Comparison of ENCODE assay signal across 11 cellular contexts in the genomic region with DNA sequence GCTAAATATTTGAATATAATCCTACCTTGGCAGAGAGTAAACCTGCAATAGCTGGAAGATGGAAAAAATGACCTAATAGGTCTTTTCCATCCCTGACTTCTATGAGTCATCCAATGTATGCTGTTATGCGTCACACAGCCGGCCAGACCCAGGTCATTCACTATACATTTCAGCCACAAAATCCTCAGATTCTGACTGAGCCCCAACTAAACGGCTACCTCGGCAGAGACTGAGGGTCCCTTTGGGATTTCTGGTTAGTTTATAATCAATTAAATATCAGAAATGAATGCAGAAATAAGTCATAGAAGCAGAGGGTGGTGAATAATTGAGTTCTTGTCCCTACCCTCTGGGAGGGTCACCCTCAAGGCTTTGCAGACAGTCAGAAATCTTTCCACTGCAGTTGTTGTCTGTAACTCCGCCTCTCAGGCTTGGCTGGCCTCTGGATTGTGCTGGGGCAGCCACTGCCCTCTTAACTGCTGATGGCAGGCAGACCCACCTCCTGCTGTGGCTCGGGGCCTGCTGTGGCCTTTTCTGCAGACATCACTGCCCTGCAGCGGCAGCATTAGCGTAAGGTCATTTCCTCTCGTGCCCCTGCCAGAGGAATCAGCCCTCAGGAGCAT.
DNase-seq lines count a peak whose midpoint lies in the region; ATAC-seq, FAIRE-seq and TF ChIP-seq lines count a peak whose summit lies in the region.
"Had no signal": no experiment of that assay in that cellular context is flagged by ENCODE, and none has a peak within 500 bp of the region (broad histone marks: within the 10 kb centered on the region; RNA-seq: fewer than 3 reads in every experiment).

No MANE protein-coding gene starts in this region.

- TF ChIP-seq RAD21 in K562 (CRISPR knock-in tag; conservative IDR thresholded peaks at IDR 0.05 in 1 of 2, IDR thresholded peaks at IDR 0.05 in 1 of 2) = no peak

- H3K27ac ChIP-seq in HUES48 (ENCODE audit: low read depth, low read length) (peak overlapping the region; percentile 58), K562 (ENCODE audit: extremely low read depth, low read depth, low read length) (no peak overlapping the region)
- H3K27ac ChIP-seq: right lobe of liver had no signal

- intact Hi-C loops in K562 (cut with micrococcal nuclease) = no loop called here

- H3K27me3 ChIP-seq in HUES48 (ENCODE audit: control insufficient read depth, insufficient read depth, low read length) = no peaks in the 10 kb centered on the region
- H3K27me3 ChIP-seq in K562 (ENCODE audit: control insufficient read depth in 2 of 2, insufficient read depth in 2 of 2, low read length in 2 of 2) = no peaks in the 10 kb centered on the region
- H3K27me3 ChIP-seq: right lobe of liver had no signal

- in situ Hi-C loops in K562 (cut with MboI) = no loop called here

- H3K9me1 ChIP-seq in K562 (ENCODE audit: control insufficient read depth, insufficient read depth, low read length) = no peaks in the 10 kb centered on the region

- no peak overlapping the region for H2AFZ ChIP-seq in K562 (ENCODE audit: low read depth, low read length)

- POLR2A ChIA-PET in K562 (lab: Yijun Ruan, JAX) = interaction anchor here (0.6 kb wide), 1 partner anchor 1173 kb away, joined by 3 read pairs; no protein-coding TSS in a partner anchor

- H3K79me2 ChIP-seq in K562 (ENCODE audit: control insufficient read depth, insufficient read depth, low read length) = no peaks in the 10 kb centered on the region

- no peak overlapping the region for H3K4me2 ChIP-seq in K562 (ENCODE audit: insufficient read depth, low read length)

- CTCF ChIA-PET in K562 (lab: Yijun Ruan, JAX; ENCODE audit: low intra/inter-chr PET ratio) = no interaction called here

- no peak for TF ChIP-seq CTCF in K562 (IDR thresholded peaks at IDR 0.05 in 2 of 3, conservative IDR thresholded peaks at IDR 0.05 in 1 of 3; ENCODE audit: insufficient read depth in 2 of 3, low read depth in 1 of 3, low read length in 3 of 3)

- ATAC-seq in K562 (no peak), HG03095 (IDR thresholded peaks at IDR 0.05; ENCODE audit: unreplicated experiment) (no peak)

- H3K4me3 ChIP-seq in HUES48 (ENCODE audit: low read depth, low read length) (no peak overlapping the region), K562 (no peak overlapping the region)
- H3K4me3 ChIP-seq: right lobe of liver had no signal

- TF ChIP-seq EP300 in K562 (IDR thresholded peaks at IDR 0.05; ENCODE audit: low read length) = no peak

- H3K4me1 ChIP-seq in HUES48 (ENCODE audit: control insufficient read depth, insufficient read depth, low read length) (peaks cover 13% of the 10 kb centered on the region), K562 (replicated peaks in 1 of 2; ENCODE audit: control insufficient read depth in 2 of 2, insufficient read depth in 2 of 2, low read length in 2 of 2) (no peaks in the 10 kb centered on the region)
- H3K4me1 ChIP-seq: right lobe of liver had no signal

- H3K9ac ChIP-seq in HUES48 (ENCODE audit: low read depth, low read length) = no peak overlapping the region
- no peak overlapping the region for H3K9ac ChIP-seq in K562 (ENCODE audit: insufficient read depth in 1 of 2, low read depth in 2 of 2, low read length in 2 of 2)

- no peak for FAIRE-seq in K562 (lab: Jason Lieb, UNC)
- FAIRE-seq: G401.6 had no signal

- DNase-seq in D341Med (ENCODE audit: low spot score) = peak; percentile 34
- DNase-seq in K562 (ENCODE audit: extremely low read depth in 1 of 4, low spot score in 3 of 4) = no peak
- DNase-seq in lung microvascular endothelial cell (ENCODE audit: low read depth in 2 of 2) = peak; percentile 70 to 90
- no peak for DNase-seq in NOMO-1 treated with DMSO at 0.1 percent for 48 hours (lab: John Stamatoyannopoulos, UW; ENCODE audit: unreplicated experiment)
- no peak for DNase-seq in middle frontal gyrus (ENCODE audit: extremely low spot score, low spot score)
- DNase-seq in NCI-H1436 (lab: John Stamatoyannopoulos, UW) = no peak
- DNase-seq: right lobe of liver, T-helper 1 cell had no signal

- 1% methylated on average over 9 of the region's 9 CpGs for WGBS in K562 (ENCODE audit: insufficient coverage, low coverage, missing lambda C conversion rate)

- H4K20me1 ChIP-seq in K562 (replicated peaks; ENCODE audit: control insufficient read depth, insufficient read depth, low read length) = no peaks in the 10 kb centered on the region

- BruUV-seq in K562 (replicated peaks; lab: Mats Ljungman, UMichigan) = no TSS peak

- no peak for TF ChIP-seq POLR2A in K562 (conservative IDR thresholded peaks at IDR 0.05)

- H3K36me3 ChIP-seq in HUES48 (ENCODE audit: control insufficient read depth, insufficient read depth, low read length) (no peaks in the 10 kb centered on the region), K562 (ENCODE audit: control insufficient read depth, insufficient read depth, low read length) (no peaks in the 10 kb centered on the region)
- H3K36me3 ChIP-seq: right lobe of liver had no signal

- H3K9me3 ChIP-seq in HUES48 (ENCODE audit: control insufficient read depth, insufficient read depth, low read length) (no peaks in the 10 kb centered on the region), K562 (replicated peaks; ENCODE audit: control insufficient read depth, insufficient read depth, low read depth, low read length) (0 out of 2 replicates have a peak, but pooled peaks cover 3% of the 10 kb centered on the region)
- H3K9me3 ChIP-seq: right lobe of liver had no signal

TF ChIP-seq in K562, 482 proteins besides CTCF, POLR2A, EP300 and RAD21:
- TF ChIP-seq RBBP5 (IDR thresholded peaks at IDR 0.05; ENCODE audit: borderline replicate concordance, insufficient read depth, low read length, poor library complexity, severe bottlenecking) (no peak), HOXB6 (CRISPR knock-in tag; IDR thresholded peaks at IDR 0.05; ENCODE audit: borderline replicate concordance) (no peak), NKRF (IDR thresholded peaks at IDR 0.05; ENCODE audit: borderline replicate concordance) (no peak)
- TF ChIP-seq, protein P1, sequence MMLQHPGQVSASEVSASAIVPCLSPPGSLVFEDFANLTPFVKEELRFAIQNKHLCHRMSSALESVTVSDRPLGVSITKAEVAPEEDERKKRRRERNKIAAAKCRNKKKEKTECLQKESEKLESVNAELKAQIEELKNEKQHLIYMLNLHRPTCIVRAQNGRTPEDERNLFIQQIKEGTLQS (IDR thresholded peaks at IDR 0.05) = peak; percentile 37
- TF ChIP-seq, protein P1 (CRISPR knock-in tag; conservative IDR thresholded peaks at IDR 0.05) = no peak

Comparison
In these comparisons a context has a peak if more than half of its experiments do, and no peak if none do; other contexts are left out.
1. DNase-seq: peak in D341Med (single experiment) and lung microvascular endothelial cell (2 of 2); none in K562 (0 of 4), NOMO-1 treated with DMSO at 0.1 percent for 48 hours (single experiment), middle frontal gyrus (single experiment) and NCI-H1436 (single experiment).